In the genomic region with DNA sequence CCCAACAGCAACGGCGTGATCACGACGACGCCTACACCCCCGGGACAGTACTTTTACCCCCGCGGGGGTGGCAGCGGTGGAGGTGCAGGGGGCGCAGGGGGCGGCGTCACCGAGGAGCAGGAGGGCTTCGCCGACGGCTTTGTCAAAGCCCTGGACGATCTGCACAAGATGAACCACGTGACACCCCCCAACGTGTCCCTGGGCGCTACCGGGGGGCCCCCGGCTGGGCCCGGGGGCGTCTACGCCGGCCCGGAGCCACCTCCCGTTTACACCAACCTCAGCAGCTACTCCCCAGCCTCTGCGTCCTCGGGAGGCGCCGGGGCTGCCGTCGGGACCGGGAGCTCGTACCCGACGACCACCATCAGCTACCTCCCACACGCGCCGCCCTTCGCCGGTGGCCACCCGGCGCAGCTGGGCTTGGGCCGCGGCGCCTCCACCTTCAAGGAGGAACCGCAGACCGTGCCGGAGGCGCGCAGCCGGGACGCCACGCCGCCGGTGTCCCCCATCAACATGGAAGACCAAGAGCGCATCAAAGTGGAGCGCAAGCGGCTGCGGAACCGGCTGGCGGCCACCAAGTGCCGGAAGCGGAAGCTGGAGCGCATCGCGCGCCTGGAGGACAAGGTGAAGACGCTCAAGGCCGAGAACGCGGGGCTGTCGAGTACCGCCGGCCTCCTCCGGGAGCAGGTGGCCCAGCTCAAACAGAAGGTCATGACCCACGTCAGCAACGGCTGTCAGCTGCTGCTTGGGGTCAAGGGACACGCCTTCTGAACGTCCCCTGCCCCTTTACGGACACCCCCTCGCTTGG, we compare ENCODE assay signal across 1 cellular context.
TF ChIP-seq lines count a peak whose summit lies in the region.

No MANE protein-coding gene starts in this region.

TF ChIP-seq in HepG2, 621 proteins besides CTCF, POLR2A, EP300 and RAD21 (continued from another document and continues in another):
- TF ChIP-seq ZNF142 (CRISPR knock-in tag; IDR thresholded peaks at IDR 0.05): no peak; the same call in 1 of the 2 replicates
- TF ChIP-seq ZNF703 (CRISPR knock-in tag; IDR thresholded peaks at IDR 0.05; ENCODE audit: borderline replicate concordance): peak; percentile 86
- no peak for TF ChIP-seq NR1H2 (CRISPR knock-in tag; IDR thresholded peaks at IDR 0.05; ENCODE audit: borderline replicate concordance, low read depth)
- no peak for TF ChIP-seq RORA (CRISPR knock-in tag; IDR thresholded peaks at IDR 0.05)
- TF ChIP-seq KAT8 (CRISPR knock-in tag; IDR thresholded peaks at IDR 0.05): peak; percentile 64
- TF ChIP-seq ZSCAN9 (CRISPR knock-in tag; IDR thresholded peaks at IDR 0.05; ENCODE audit: borderline replicate concordance): no peak
- TF ChIP-seq ZNF547 (CRISPR knock-in tag; IDR thresholded peaks at IDR 0.05): no peak
- peak; percentile 58 for TF ChIP-seq CCDC6 (CRISPR knock-in tag; IDR thresholded peaks at IDR 0.05)
- no peak for TF ChIP-seq ASH2L (IDR thresholded peaks at IDR 0.05; ENCODE audit: insufficient read length, low read depth, low read length)
- 0 out of 2 replicates have a peak, but pooled peaks have one; percentile 9 for TF ChIP-seq ZNF331 (CRISPR knock-in tag; IDR thresholded peaks at IDR 0.05)
- TF ChIP-seq SSRP1 (CRISPR knock-in tag; IDR thresholded peaks at IDR 0.05): no peak
- TF ChIP-seq GZF1 (CRISPR knock-in tag; IDR thresholded peaks at IDR 0.05): no peak
- TF ChIP-seq ZNF430 (CRISPR knock-in tag; IDR thresholded peaks at IDR 0.05): peak; percentile 64; the same call in 1 of the 2 replicates
- no peak for TF ChIP-seq MAZ (IDR thresholded peaks at IDR 0.05; ENCODE audit: borderline replicate concordance, low read depth, low read length)
- TF ChIP-seq MAZ (CRISPR knock-in tag; IDR thresholded peaks at IDR 0.05; ENCODE audit: low read depth): peak; percentile 53; the same call in 1 of the 2 replicates
- peak; percentile 60; the same call in 1 of the 2 replicates for TF ChIP-seq ZNF367 (CRISPR knock-in tag; IDR thresholded peaks at IDR 0.05; ENCODE audit: borderline replicate concordance)
- TF ChIP-seq IKZF1 (IDR thresholded peaks at IDR 0.05): no peak
- TF ChIP-seq ZNF770 (CRISPR knock-in tag; IDR thresholded peaks at IDR 0.05): no peak
- no peak for TF ChIP-seq HOXA9 (CRISPR knock-in tag; IDR thresholded peaks at IDR 0.05; ENCODE audit: borderline replicate concordance)
- no peak for TF ChIP-seq ZNF652 (CRISPR knock-in tag; IDR thresholded peaks at IDR 0.05; ENCODE audit: borderline replicate concordance, low read depth)
- no peak for TF ChIP-seq TBP (CRISPR knock-in tag; IDR thresholded peaks at IDR 0.05)
- TF ChIP-seq, protein P1, sequence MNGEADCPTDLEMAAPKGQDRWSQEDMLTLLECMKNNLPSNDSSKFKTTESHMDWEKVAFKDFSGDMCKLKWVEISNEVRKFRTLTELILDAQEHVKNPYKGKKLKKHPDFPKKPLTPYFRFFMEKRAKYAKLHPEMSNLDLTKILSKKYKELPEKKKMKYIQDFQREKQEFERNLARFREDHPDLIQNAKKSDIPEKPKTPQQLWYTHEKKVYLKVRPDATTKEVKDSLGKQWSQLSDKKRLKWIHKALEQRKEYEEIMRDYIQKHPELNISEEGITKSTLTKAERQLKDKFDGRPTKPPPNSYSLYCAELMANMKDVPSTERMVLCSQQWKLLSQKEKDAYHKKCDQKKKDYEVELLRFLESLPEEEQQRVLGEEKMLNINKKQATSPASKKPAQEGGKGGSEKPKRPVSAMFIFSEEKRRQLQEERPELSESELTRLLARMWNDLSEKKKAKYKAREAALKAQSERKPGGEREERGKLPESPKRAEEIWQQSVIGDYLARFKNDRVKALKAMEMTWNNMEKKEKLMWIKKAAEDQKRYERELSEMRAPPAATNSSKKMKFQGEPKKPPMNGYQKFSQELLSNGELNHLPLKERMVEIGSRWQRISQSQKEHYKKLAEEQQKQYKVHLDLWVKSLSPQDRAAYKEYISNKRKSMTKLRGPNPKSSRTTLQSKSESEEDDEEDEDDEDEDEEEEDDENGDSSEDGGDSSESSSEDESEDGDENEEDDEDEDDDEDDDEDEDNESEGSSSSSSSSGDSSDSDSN (CRISPR knock-in tag; IDR thresholded peaks at IDR 0.05): peak; percentile 35; the same call in 1 of the 2 replicates
- no peak; the same call in 1 of the 2 replicates for TF ChIP-seq SMAD1 (CRISPR knock-in tag; IDR thresholded peaks at IDR 0.05; ENCODE audit: borderline replicate concordance, low read depth)
- no peak for TF ChIP-seq ZNF766 (CRISPR knock-in tag; IDR thresholded peaks at IDR 0.05; ENCODE audit: borderline replicate concordance)
- no peak for TF ChIP-seq HHEX (CRISPR knock-in tag; IDR thresholded peaks at IDR 0.05)
- no peak for TF ChIP-seq TEAD2 (CRISPR knock-in tag; IDR thresholded peaks at IDR 0.05)
- TF ChIP-seq ZNF841 (CRISPR knock-in tag; IDR thresholded peaks at IDR 0.05; ENCODE audit: borderline replicate concordance): no peak
- TF ChIP-seq MLLT10 (CRISPR knock-in tag; IDR thresholded peaks at IDR 0.05): no peak
- no peak for TF ChIP-seq SIX1 (CRISPR knock-in tag; IDR thresholded peaks at IDR 0.05; ENCODE audit: borderline replicate concordance)
- no peak for TF ChIP-seq ZNF781 (CRISPR knock-in tag; IDR thresholded peaks at IDR 0.05; ENCODE audit: borderline replicate concordance, not compliant biosample characterization)
- TF ChIP-seq NFE2L1 (CRISPR knock-in tag; IDR thresholded peaks at IDR 0.05; ENCODE audit: borderline replicate concordance): no peak
- TF ChIP-seq MTF2 (CRISPR knock-in tag; IDR thresholded peaks at IDR 0.05; ENCODE audit: borderline replicate concordance): no peak
- TF ChIP-seq EED (CRISPR knock-in tag; IDR thresholded peaks at IDR 0.05): peak; percentile 41; the same call in 1 of the 2 replicates
- TF ChIP-seq ATF1 (CRISPR knock-in tag; IDR thresholded peaks at IDR 0.05): no peak
- no peak for TF ChIP-seq ZFAT (CRISPR knock-in tag; conservative IDR thresholded peaks at IDR 0.05)
- TF ChIP-seq CHD2 (IDR thresholded peaks at IDR 0.05; ENCODE audit: low read depth, low read length): no peak
- TF ChIP-seq ATAD3A (CRISPR knock-in tag; IDR thresholded peaks at IDR 0.05): no peak
- peak; percentile 93 for TF ChIP-seq ARNT2 (CRISPR knock-in tag; IDR thresholded peaks at IDR 0.05; ENCODE audit: low read depth)
- TF ChIP-seq, protein P2, sequence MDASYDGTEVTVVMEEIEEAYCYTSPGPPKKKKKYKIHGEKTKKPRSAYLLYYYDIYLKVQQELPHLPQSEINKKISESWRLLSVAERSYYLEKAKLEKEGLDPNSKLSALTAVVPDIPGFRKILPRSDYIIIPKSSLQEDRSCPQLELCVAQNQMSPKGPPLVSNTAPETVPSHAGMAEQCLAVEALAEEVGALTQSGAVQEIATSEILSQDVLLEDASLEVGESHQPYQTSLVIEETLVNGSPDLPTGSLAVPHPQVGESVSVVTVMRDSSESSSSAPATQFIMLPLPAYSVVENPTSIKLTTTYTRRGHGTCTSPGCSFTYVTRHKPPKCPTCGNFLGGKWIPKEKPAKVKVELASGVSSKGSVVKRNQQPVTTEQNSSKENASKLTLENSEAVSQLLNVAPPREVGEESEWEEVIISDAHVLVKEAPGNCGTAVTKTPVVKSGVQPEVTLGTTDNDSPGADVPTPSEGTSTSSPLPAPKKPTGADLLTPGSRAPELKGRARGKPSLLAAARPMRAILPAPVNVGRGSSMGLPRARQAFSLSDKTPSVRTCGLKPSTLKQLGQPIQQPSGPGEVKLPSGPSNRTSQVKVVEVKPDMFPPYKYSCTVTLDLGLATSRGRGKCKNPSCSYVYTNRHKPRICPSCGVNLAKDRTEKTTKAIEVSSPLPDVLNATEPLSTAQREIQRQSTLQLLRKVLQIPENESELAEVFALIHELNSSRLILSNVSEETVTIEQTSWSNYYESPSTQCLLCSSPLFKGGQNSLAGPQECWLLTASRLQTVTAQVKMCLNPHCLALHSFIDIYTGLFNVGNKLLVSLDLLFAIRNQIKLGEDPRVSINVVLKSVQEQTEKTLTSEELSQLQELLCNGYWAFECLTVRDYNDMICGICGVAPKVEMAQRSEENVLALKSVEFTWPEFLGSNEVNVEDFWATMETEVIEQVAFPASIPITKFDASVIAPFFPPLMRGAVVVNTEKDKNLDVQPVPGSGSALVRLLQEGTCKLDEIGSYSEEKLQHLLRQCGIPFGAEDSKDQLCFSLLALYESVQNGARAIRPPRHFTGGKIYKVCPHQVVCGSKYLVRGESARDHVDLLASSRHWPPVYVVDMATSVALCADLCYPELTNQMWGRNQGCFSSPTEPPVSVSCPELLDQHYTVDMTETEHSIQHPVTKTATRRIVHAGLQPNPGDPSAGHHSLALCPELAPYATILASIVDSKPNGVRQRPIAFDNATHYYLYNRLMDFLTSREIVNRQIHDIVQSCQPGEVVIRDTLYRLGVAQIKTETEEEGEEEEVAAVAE (CRISPR knock-in tag; IDR thresholded peaks at IDR 0.05; ENCODE audit: borderline replicate concordance): no peak; the same call in 1 of the 2 replicates
- TF ChIP-seq, protein P3, sequence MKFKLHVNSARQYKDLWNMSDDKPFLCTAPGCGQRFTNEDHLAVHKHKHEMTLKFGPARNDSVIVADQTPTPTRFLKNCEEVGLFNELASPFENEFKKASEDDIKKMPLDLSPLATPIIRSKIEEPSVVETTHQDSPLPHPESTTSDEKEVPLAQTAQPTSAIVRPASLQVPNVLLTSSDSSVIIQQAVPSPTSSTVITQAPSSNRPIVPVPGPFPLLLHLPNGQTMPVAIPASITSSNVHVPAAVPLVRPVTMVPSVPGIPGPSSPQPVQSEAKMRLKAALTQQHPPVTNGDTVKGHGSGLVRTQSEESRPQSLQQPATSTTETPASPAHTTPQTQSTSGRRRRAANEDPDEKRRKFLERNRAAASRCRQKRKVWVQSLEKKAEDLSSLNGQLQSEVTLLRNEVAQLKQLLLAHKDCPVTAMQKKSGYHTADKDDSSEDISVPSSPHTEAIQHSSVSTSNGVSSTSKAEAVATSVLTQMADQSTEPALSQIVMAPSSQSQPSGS (CRISPR knock-in tag; IDR thresholded peaks at IDR 0.05): no peak
- TF ChIP-seq ZBTB7A (CRISPR knock-in tag; IDR thresholded peaks at IDR 0.05): 0 out of 2 replicates have a peak, but pooled peaks have one; percentile 23
- TF ChIP-seq MIXL1 (CRISPR knock-in tag; IDR thresholded peaks at IDR 0.05): 0 out of 2 replicates have a peak, but pooled peaks have one; percentile 13
- peak; percentile 69 for TF ChIP-seq GABPA (IDR thresholded peaks at IDR 0.05; ENCODE audit: low read depth, low read length)
- TF ChIP-seq GABPA (CRISPR knock-in tag; IDR thresholded peaks at IDR 0.05; ENCODE audit: low read depth): peak; percentile 87
- peak; percentile 93 for TF ChIP-seq GABPB1 (CRISPR knock-in tag; IDR thresholded peaks at IDR 0.05)
- no peak for TF ChIP-seq ZFYVE20 (CRISPR knock-in tag; IDR thresholded peaks at IDR 0.05; ENCODE audit: borderline replicate concordance, low read depth)
- no peak; the same call in 1 of the 2 replicates for TF ChIP-seq ZNF816 (CRISPR knock-in tag; IDR thresholded peaks at IDR 0.05; ENCODE audit: borderline replicate concordance)
- TF ChIP-seq ZSCAN25 (CRISPR knock-in tag; IDR thresholded peaks at IDR 0.05): no peak
- TF ChIP-seq SMARCC2 (IDR thresholded peaks at IDR 0.05): no peak
- no peak for TF ChIP-seq NFIC (IDR thresholded peaks at IDR 0.05; ENCODE audit: low read length)
- TF ChIP-seq MXD4 (CRISPR knock-in tag; IDR thresholded peaks at IDR 0.05): peak; percentile 67
- TF ChIP-seq HNRNPL (IDR thresholded peaks at IDR 0.05; ENCODE audit: low read depth, low read length): no peak
- TF ChIP-seq SAFB2 (CRISPR knock-in tag; IDR thresholded peaks at IDR 0.05; ENCODE audit: borderline replicate concordance, low read depth): peak; percentile 37; the same call in 1 of the 2 replicates
- no peak for TF ChIP-seq TOE1 (CRISPR knock-in tag; IDR thresholded peaks at IDR 0.05)
